In genomic region chr12:107131832-107132616, GRCh38 we compare ENCODE assay signal across 1 cellular context.
TF ChIP-seq lines count a peak whose summit lies in the region.

No MANE protein-coding gene starts in this region.

TF ChIP-seq in K562, 482 proteins besides CTCF, POLR2A, EP300 and RAD21 (continued from another document):
- TF ChIP-seq, protein P1, sequence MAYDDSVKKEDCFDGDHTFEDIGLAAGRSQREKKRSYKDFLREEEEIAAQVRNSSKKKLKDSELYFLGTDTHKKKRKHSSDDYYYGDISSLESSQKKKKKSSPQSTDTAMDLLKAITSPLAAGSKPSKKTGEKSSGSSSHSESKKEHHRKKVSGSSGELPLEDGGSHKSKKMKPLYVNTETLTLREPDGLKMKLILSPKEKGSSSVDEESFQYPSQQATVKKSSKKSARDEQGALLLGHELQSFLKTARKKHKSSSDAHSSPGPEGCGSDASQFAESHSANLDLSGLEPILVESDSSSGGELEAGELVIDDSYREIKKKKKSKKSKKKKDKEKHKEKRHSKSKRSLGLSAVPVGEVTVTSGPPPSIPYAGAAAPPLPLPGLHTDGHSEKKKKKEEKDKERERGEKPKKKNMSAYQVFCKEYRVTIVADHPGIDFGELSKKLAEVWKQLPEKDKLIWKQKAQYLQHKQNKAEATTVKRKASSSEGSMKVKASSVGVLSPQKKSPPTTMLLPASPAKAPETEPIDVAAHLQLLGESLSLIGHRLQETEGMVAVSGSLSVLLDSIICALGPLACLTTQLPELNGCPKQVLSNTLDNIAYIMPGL (CRISPR knock-in tag; IDR thresholded peaks at IDR 0.05): no peak
- TF ChIP-seq ARID3A (IDR thresholded peaks at IDR 0.05; ENCODE audit: borderline replicate concordance, low read depth, low read length): no peak
- TF ChIP-seq, protein P2, sequence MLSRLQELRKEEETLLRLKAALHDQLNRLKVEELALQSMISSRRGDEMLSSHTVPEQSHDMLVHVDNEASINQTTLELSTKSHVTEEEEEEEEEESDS (CRISPR knock-in tag; IDR thresholded peaks at IDR 0.05): no peak
- no peak for TF ChIP-seq CREB5 (CRISPR knock-in tag; IDR thresholded peaks at IDR 0.05)
- no peak for TF ChIP-seq FOXK1 (CRISPR knock-in tag; IDR thresholded peaks at IDR 0.05; ENCODE audit: borderline replicate concordance)
- TF ChIP-seq, protein P3, sequence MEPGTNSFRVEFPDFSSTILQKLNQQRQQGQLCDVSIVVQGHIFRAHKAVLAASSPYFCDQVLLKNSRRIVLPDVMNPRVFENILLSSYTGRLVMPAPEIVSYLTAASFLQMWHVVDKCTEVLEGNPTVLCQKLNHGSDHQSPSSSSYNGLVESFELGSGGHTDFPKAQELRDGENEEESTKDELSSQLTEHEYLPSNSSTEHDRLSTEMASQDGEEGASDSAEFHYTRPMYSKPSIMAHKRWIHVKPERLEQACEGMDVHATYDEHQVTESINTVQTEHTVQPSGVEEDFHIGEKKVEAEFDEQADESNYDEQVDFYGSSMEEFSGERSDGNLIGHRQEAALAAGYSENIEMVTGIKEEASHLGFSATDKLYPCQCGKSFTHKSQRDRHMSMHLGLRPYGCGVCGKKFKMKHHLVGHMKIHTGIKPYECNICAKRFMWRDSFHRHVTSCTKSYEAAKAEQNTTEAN (CRISPR knock-in tag; IDR thresholded peaks at IDR 0.05): no peak
- TF ChIP-seq, protein P4, sequence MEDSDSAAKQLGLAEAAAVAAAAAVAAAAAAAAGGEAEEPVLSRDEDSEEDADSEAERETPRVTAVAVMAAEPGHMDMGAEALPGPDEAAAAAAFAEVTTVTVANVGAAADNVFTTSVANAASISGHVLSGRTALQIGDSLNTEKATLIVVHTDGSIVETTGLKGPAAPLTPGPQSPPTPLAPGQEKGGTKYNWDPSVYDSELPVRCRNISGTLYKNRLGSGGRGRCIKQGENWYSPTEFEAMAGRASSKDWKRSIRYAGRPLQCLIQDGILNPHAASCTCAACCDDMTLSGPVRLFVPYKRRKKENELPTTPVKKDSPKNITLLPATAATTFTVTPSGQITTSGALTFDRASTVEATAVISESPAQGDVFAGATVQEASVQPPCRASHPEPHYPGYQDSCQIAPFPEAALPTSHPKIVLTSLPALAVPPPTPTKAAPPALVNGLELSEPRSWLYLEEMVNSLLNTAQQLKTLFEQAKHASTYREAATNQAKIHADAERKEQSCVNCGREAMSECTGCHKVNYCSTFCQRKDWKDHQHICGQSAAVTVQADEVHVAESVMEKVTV (CRISPR knock-in tag; IDR thresholded peaks at IDR 0.05): peak; percentile 73
- 0 out of 2 replicates have a peak, but pooled peaks have one; percentile 20 for TF ChIP-seq GATA2 (CRISPR knock-in tag; IDR thresholded peaks at IDR 0.05)
- no peak for TF ChIP-seq ZNF589 (CRISPR knock-in tag; IDR thresholded peaks at IDR 0.05; ENCODE audit: low read depth)
- no peak for TF ChIP-seq RFX7 (CRISPR knock-in tag; IDR thresholded peaks at IDR 0.05)
- TF ChIP-seq PHF20 (IDR thresholded peaks at IDR 0.05; ENCODE audit: partially characterized antibody): no peak
- TF ChIP-seq JUND (IDR thresholded peaks at IDR 0.05; ENCODE audit: borderline replicate concordance, low read depth, low read length): no peak
- TF ChIP-seq JUND (tag; IDR thresholded peaks at IDR 0.05; ENCODE audit: borderline replicate concordance, low read depth, low read length): no peak
TF ChIP-seq in K562: peak in this region for 4.
